Comparison of ENCODE assay signal across 20 cellular contexts in genomic region chr12:92304335-92305066, GRCh38.
DNase-seq lines count a peak whose midpoint lies in the region; ATAC-seq, FAIRE-seq and TF ChIP-seq lines count a peak whose summit lies in the region.
"Had no signal": no experiment of that assay in that cellular context is flagged by ENCODE, and none has a peak within 500 bp of the region (broad histone marks: within the 10 kb centered on the region; RNA-seq: fewer than 3 reads in every experiment).

No MANE protein-coding gene starts in this region.

- no peak for TF ChIP-seq RAD21 in K562 (CRISPR knock-in tag; conservative IDR thresholded peaks at IDR 0.05 in 1 of 2, IDR thresholded peaks at IDR 0.05 in 1 of 2)

- no peaks in the 10 kb centered on the region for H3K9me3 Mint-ChIP-seq in HFFc6
- H3K9me3 Mint-ChIP-seq: activated B cell treated with CpG ODN at 0.5 μM for 24 hours had no signal

- POLR2A ChIA-PET in K562 (lab: Yijun Ruan, JAX) = interaction anchor here (0.6 to 1.0 kb wide), 2 partner anchors 15 to 972 kb away, joined by 3 read pairs; no protein-coding TSS in a partner anchor

- H3K79me2 ChIP-seq in K562 (ENCODE audit: control insufficient read depth, insufficient read depth, low read length) = no peaks in the 10 kb centered on the region
- H3K79me2 ChIP-seq in smooth muscle cell (ENCODE audit: low read depth) = no peaks in the 10 kb centered on the region

- H3K27ac ChIP-seq in K562 (ENCODE audit: extremely low read depth, low read depth, low read length) (no peak overlapping the region), smooth muscle cell (ENCODE audit: low read depth) (no peak overlapping the region)
- H3K27ac ChIP-seq: BLaER1 treated with 17β-estradiol and CSF1 and Interleukin-3, amounts not matched to agents 10 nM and 100 nM; epithelial cell of prostate; thyroid gland had no signal

- in situ Hi-C loops in HAP-1 (cut with MboI; ENCODE audit: low sequenced_read_pairs) = no loop called here
- in situ Hi-C loops in K562 (cut with MboI) = no loop called here

- TF ChIP-seq EP300 in K562 (IDR thresholded peaks at IDR 0.05; ENCODE audit: low read length) = no peak

- no peak overlapping the region for H3K4me3 Mint-ChIP-seq in HFFc6
- H3K4me3 Mint-ChIP-seq: activated B cell treated with CpG ODN at 0.5 μM for 24 hours had no signal

- H4K20me1 ChIP-seq in K562 (replicated peaks; ENCODE audit: control insufficient read depth, insufficient read depth, low read length) (no peaks in the 10 kb centered on the region), smooth muscle cell (ENCODE audit: low read depth) (no peaks in the 10 kb centered on the region)
- H4K20me1 ChIP-seq: BLaER1 treated with 17β-estradiol and CSF1 and Interleukin-3, amounts not matched to agents 10 nM and 100 nM had no signal

- 34% methylated on average over 5 of the region's 5 CpGs for WGBS in K562 (ENCODE audit: insufficient coverage, low coverage, missing lambda C conversion rate)
- 31% methylated on average over 5 of the region's 5 CpGs for whole genome bisulfite sequencing in smooth muscle cell (ENCODE audit: low lambda C conversion rate)

- peak; percentile 58 for ATAC-seq in K562

- peaks cover 25% of the 10 kb centered on the region for H3K4me1 Mint-ChIP-seq in HFFc6 (ENCODE audit: low read depth)

- BruUV-seq in K562 (replicated peaks; lab: Mats Ljungman, UMichigan) = no TSS peak

- H3K27me3 ChIP-seq in HAP-1 (ENCODE audit: low read depth) (peaks cover 3% of the 10 kb centered on the region; the same call in 1 of the 2 replicates), K562 (ENCODE audit: control insufficient read depth in 2 of 2, insufficient read depth in 2 of 2, low read length in 2 of 2) (no peaks in the 10 kb centered on the region), smooth muscle cell (ENCODE audit: low read depth) (no peaks in the 10 kb centered on the region)
- H3K27me3 ChIP-seq: BLaER1 treated with 17β-estradiol and CSF1 and Interleukin-3, amounts not matched to agents 10 nM and 100 nM; thyroid gland had no signal

- H3K4me2 ChIP-seq in K562 (ENCODE audit: insufficient read depth, low read length) (no peak overlapping the region), smooth muscle cell (peak overlapping the region; percentile 12)
- H3K4me2 ChIP-seq: BLaER1 treated with 17β-estradiol and CSF1 and Interleukin-3, amounts not matched to agents 10 nM and 100 nM had no signal

- H3K36me3 ChIP-seq in HAP-1 (replicated peaks) (no peaks in the 10 kb centered on the region), K562 (ENCODE audit: control insufficient read depth, insufficient read depth, low read length) (no peaks in the 10 kb centered on the region), smooth muscle cell (ENCODE audit: low read depth) (no peaks in the 10 kb centered on the region)
- H3K36me3 ChIP-seq: BLaER1 treated with 17β-estradiol and CSF1 and Interleukin-3, amounts not matched to agents 10 nM and 100 nM; thyroid gland had no signal

- peak; percentile 23 to 64 for DNase-seq in HAP-1 (ENCODE audit: low spot score in 2 of 2)
- peak in 1 of 4 experiments; percentile 17 for DNase-seq in K562 (ENCODE audit: extremely low read depth in 1 of 4, low spot score in 3 of 4)
- DNase-seq in left kidney (ENCODE audit: low read depth, low spot score) = peak; percentile 45
- DNase-seq in smooth muscle cell (lab: John Stamatoyannopoulos, UW; ENCODE audit: unreplicated experiment) = no peak
- no peak for DNase-seq in HFFc6
- no peak for DNase-seq in central memory CD4-positive, alpha-beta T cell
- DNase-seq in stimulated activated CD4-positive, alpha-beta T cell treated with anti-CD3 and anti-CD28 coated beads, Interleukin-15, amount 100 ng/mL, for 24 hours = no peak
- DNase-seq: activated B cell treated with CpG ODN at 0.5 μM for 24 hours, IMR-90, midbrain, NCI-H1092, occipital lobe, SHP77, small intestine, T-helper 2 cell, thyroid gland had no signal

- no peaks in the 10 kb centered on the region for H3K9me1 ChIP-seq in K562 (ENCODE audit: control insufficient read depth, insufficient read depth, low read length)

- H3K4me1 ChIP-seq in HAP-1 = peaks cover 18% of the 10 kb centered on the region
- no peaks in the 10 kb centered on the region; a peak in 1 of 5 replicates for H3K4me1 ChIP-seq in K562 (replicated peaks in 1 of 2; ENCODE audit: control insufficient read depth in 2 of 2, insufficient read depth in 2 of 2, low read length in 2 of 2)
- peaks cover 29% of the 10 kb centered on the region for H3K4me1 ChIP-seq in smooth muscle cell (ENCODE audit: low read depth)
- H3K4me1 ChIP-seq: thyroid gland had no signal

- H3K9me3 ChIP-seq in HAP-1 (no peaks in the 10 kb centered on the region), K562 (replicated peaks; ENCODE audit: control insufficient read depth, insufficient read depth, low read depth, low read length) (no peaks in the 10 kb centered on the region), smooth muscle cell (replicated peaks; ENCODE audit: low read depth) (no peaks in the 10 kb centered on the region)
- H3K9me3 ChIP-seq: thyroid gland had no signal

- H3K4me3 ChIP-seq in HAP-1 (no peak overlapping the region), K562 (no peak overlapping the region), smooth muscle cell (no peak overlapping the region)
- H3K4me3 ChIP-seq: BLaER1 treated with 17β-estradiol and CSF1 and Interleukin-3, amounts not matched to agents 10 nM and 100 nM; thyroid gland had no signal

- H3K27ac Mint-ChIP-seq in HFFc6 = no peak overlapping the region
- H3K27ac Mint-ChIP-seq: activated B cell treated with CpG ODN at 0.5 μM for 24 hours had no signal

- H3K9ac ChIP-seq in K562 (ENCODE audit: insufficient read depth in 1 of 2, low read depth in 2 of 2, low read length in 2 of 2) (no peak overlapping the region), smooth muscle cell (ENCODE audit: low read depth) (no peak overlapping the region)
- H3K9ac ChIP-seq: BLaER1 treated with 17β-estradiol and CSF1 and Interleukin-3, amounts not matched to agents 10 nM and 100 nM had no signal

- H3F3A ChIP-seq in smooth muscle cell (ENCODE audit: low read depth) = no peaks in the 10 kb centered on the region

- no peaks in the 10 kb centered on the region for H3K36me3 Mint-ChIP-seq in HFFc6 (ENCODE audit: low read depth)

- H3K27me3 Mint-ChIP-seq in HFFc6 (ENCODE audit: insufficient read depth) = no peaks in the 10 kb centered on the region
- H3K27me3 Mint-ChIP-seq: activated B cell treated with CpG ODN at 0.5 μM for 24 hours had no signal

- peak overlapping the region; percentile 67 for H2AFZ ChIP-seq in K562 (ENCODE audit: low read depth, low read length)
- H2AFZ ChIP-seq in smooth muscle cell (ENCODE audit: low read depth) = peak overlapping the region; percentile 15

- TF ChIP-seq POLR2A in K562 (conservative IDR thresholded peaks at IDR 0.05) = no peak

- TF ChIP-seq CTCF in K562 (IDR thresholded peaks at IDR 0.05 in 2 of 3, conservative IDR thresholded peaks at IDR 0.05 in 1 of 3; ENCODE audit: insufficient read depth in 2 of 3, low read depth in 1 of 3, low read length in 3 of 3) (no peak), smooth muscle cell (IDR thresholded peaks at IDR 0.05; ENCODE audit: borderline replicate concordance, insufficient read depth, poor library complexity, severe bottlenecking) (no peak), HFFc6 (IDR thresholded peaks at IDR 0.05) (no peak)

- intact Hi-C loops in K562 (cut with micrococcal nuclease) = no loop called here

- FAIRE-seq in K562 (lab: Jason Lieb, UNC) = no peak
- FAIRE-seq: colon, islet of Langerhans, small intestine had no signal

- CTCF ChIA-PET in K562 (lab: Yijun Ruan, JAX; ENCODE audit: low intra/inter-chr PET ratio) = no interaction called here

TF ChIP-seq in K562, 482 proteins besides CTCF, POLR2A, EP300 and RAD21 (continues in another document):
- TF ChIP-seq ZBTB12 (CRISPR knock-in tag; IDR thresholded peaks at IDR 0.05) = no peak
- no peak for TF ChIP-seq FOSL1 (tag; conservative IDR thresholded peaks at IDR 0.05)
- no peak for TF ChIP-seq PRMT5 (CRISPR knock-in tag; IDR thresholded peaks at IDR 0.05)
- TF ChIP-seq KLF10 (CRISPR knock-in tag; IDR thresholded peaks at IDR 0.05) = no peak
- no peak for TF ChIP-seq ZBTB11 (CRISPR knock-in tag; IDR thresholded peaks at IDR 0.05)
- no peak for TF ChIP-seq NBN (IDR thresholded peaks at IDR 0.05; ENCODE audit: low read depth)
- TF ChIP-seq BCL6 (CRISPR knock-in tag; IDR thresholded peaks at IDR 0.05) = no peak
- no peak for TF ChIP-seq ZBTB17 (CRISPR knock-in tag; IDR thresholded peaks at IDR 0.05)
- no peak for TF ChIP-seq ATF7 (IDR thresholded peaks at IDR 0.05)
- TF ChIP-seq ZNF347 (CRISPR knock-in tag; IDR thresholded peaks at IDR 0.05; ENCODE audit: low read depth) = no peak

Comparison
In these comparisons a context has a peak if more than half of its experiments do, and no peak if none do; other contexts are left out.
1. DNase-seq: peak in HAP-1 (2 of 2) and left kidney (single experiment); none in smooth muscle cell (single experiment), HFFc6 (single experiment), central memory CD4-positive, alpha-beta T cell (single experiment) and stimulated activated CD4-positive, alpha-beta T cell treated with anti-CD3 and anti-CD28 coated beads, Interleukin-15, amount 100 ng/mL, for 24 hours (single experiment).